26 cellular contexts compared by ENCODE assay signal in genomic region chr7:2503056-2503941, GRCh38. TPM values are rescaled to one million over a fixed set of nuclear protein-coding genes. Genes with fewer than 3 reads are reported as not detected.
"Had no signal": no experiment of that assay in that cellular context is flagged by ENCODE, and none has a peak within 500 bp of the region (broad histone marks: within the 10 kb centered on the region; RNA-seq: fewer than 3 reads in every experiment).

No MANE protein-coding gene starts in this region.

- H3K9me3 ChIP-seq: esophagus muscularis mucosa, sigmoid colon, spleen, thyroid gland, upper lobe of right lung had no signal

- H3K27ac ChIP-seq: coronary artery, esophagus muscularis mucosa, sigmoid colon, spleen, thyroid gland, upper lobe of right lung had no signal

- H3K4me3 ChIP-seq: coronary artery, esophagus muscularis mucosa, sigmoid colon, spleen, thyroid gland, upper lobe of right lung had no signal

- H3K9me3 Mint-ChIP-seq: activated B cell treated with CpG ODN at 0.5 μM for 24 hours; activated naive CD8-positive, alpha-beta T cell treated with anti-CD3 and anti-CD28 coated beads, Interleukin-2, amount 10 ng/mL, durations not matched to agents 7 days and 5 days; memory B cell; nephron progenitor cell; stimulated activated naive CD8-positive, alpha-beta T cell treated with anti-CD3 and anti-CD28 coated beads, Interleukin-15, Interleukin-2, amounts not matched to agents 100 ng/mL and 50 ng/mL, for 24 hours had no signal

- H3K36me3 ChIP-seq: esophagus muscularis mucosa, sigmoid colon, spleen, thyroid gland, upper lobe of right lung had no signal

- H3K36me3 Mint-ChIP-seq: activated naive CD8-positive, alpha-beta T cell treated with anti-CD3 and anti-CD28 coated beads, Interleukin-2, amount 10 ng/mL, durations not matched to agents 7 days and 5 days; memory B cell had no signal

- DNase-seq: activated B cell treated with CpG ODN at 0.5 μM for 24 hours; activated CD4-positive, alpha-beta T cell treated with anti-CD3 and anti-CD28 coated beads for 4 hours; activated CD4-positive, alpha-beta T cell treated with anti-CD3 and anti-CD28 coated beads, Interleukin-2, amount 50 U/mL, for 48 hours; activated naive CD4-positive, alpha-beta T cell treated with Interleukin-2 at 50 U/mL for 16 hours; activated naive CD8-positive, alpha-beta T cell treated with anti-CD3 and anti-CD28 coated beads, Interleukin-2, amount 10 ng/mL, durations not matched to agents 7 days and 5 days; activated T-cell treated with anti-CD3 and anti-CD28 coated beads, Interleukin-2, amount 50 U/mL, for 48 hours; amniotic stem cell; cerebellar nuclear complex; glutamatergic neuron; hippocampal formation; nephron progenitor cell; nucleus accumbens; sigmoid colon; spleen; stimulated activated CD4-positive, alpha-beta T cell treated with anti-CD3 and anti-CD28 coated beads, Interleukin-4, amount 100 ng/mL, for 24 hours; substantia nigra; T-helper 17 cell; thyroid gland; upper lobe of right lung had no signal

- H3K27ac Mint-ChIP-seq: activated B cell treated with CpG ODN at 0.5 μM for 24 hours; activated naive CD8-positive, alpha-beta T cell treated with anti-CD3 and anti-CD28 coated beads, Interleukin-2, amount 10 ng/mL, durations not matched to agents 7 days and 5 days; memory B cell; nephron progenitor cell; stimulated activated naive CD8-positive, alpha-beta T cell treated with anti-CD3 and anti-CD28 coated beads, Interleukin-15, Interleukin-2, amounts not matched to agents 100 ng/mL and 50 ng/mL, for 24 hours; T-helper 17 cell had no signal

- ATAC-seq: T-helper 17 cell, upper lobe of right lung had no signal

- FAIRE-seq: bronchial epithelial cell, frontal cortex had no signal

RNA-seq across cellular contexts. Expression of gene GRIFIN, which starts 27.1 kb away (rescaled TPM):
- total RNA-seq: activated B cell treated with CpG ODN at 0.5 μM for 24 hours; activated naive CD8-positive, alpha-beta T cell treated with anti-CD3 and anti-CD28 coated beads, Interleukin-2, amount 10 ng/mL, durations not matched to agents 7 days and 5 days; bronchial epithelial cell; esophagus muscularis mucosa; frontal cortex; lower leg skin; sigmoid colon; spleen; T-helper 17 cell; thyroid gland; upper lobe of right lung had no signal
- polyA plus RNA-seq: sigmoid colon, spleen had no signal
